In genomic region chr1:156479093-156480014, GRCh38 we compare ENCODE assay signal across 13 cellular contexts. TPM values are rescaled to one million over a fixed set of nuclear protein-coding genes. Genes with fewer than 3 reads are reported as not detected.
DNase-seq lines count a peak whose midpoint lies in the region; ATAC-seq and TF ChIP-seq lines count a peak whose summit lies in the region.
"Had no signal": no experiment of that assay in that cellular context is flagged by ENCODE, and none has a peak within 500 bp of the region (broad histone marks: within the 10 kb centered on the region; RNA-seq: fewer than 3 reads in every experiment).

No MANE protein-coding gene starts in this region.

- H3K4me3 Mint-ChIP-seq in CD4-positive, alpha-beta memory T cell = no peak overlapping the region
- peak overlapping the region; percentile 54 for H3K4me3 Mint-ChIP-seq in endothelial cell (ENCODE audit: unreplicated experiment)
- H3K4me3 Mint-ChIP-seq: CD8-positive, alpha-beta T cell; mesothelial cell of epicardium had no signal

- TF ChIP-seq CTCF in RWPE1 (conservative IDR thresholded peaks at IDR 0.05; ENCODE audit: low read depth) (no peak), endothelial cell (IDR thresholded peaks at IDR 0.05; ENCODE audit: unreplicated experiment) (no peak), sigmoid colon (IDR thresholded peaks at IDR 0.05) (no peak)

- peaks cover 84% of the 10 kb centered on the region for H3K36me3 ChIP-seq in CD4-positive, alpha-beta memory T cell (ENCODE audit: insufficient read depth, low read length)
- peaks cover 56 to 88% (median 62%) of the 10 kb centered on the region in 4 donors for H3K36me3 ChIP-seq in sigmoid colon

- CTCF ChIA-PET in CD4-positive, alpha-beta memory T cell (lab: Charles Lee; ENCODE audit: partially characterized antibody) = interaction anchor here (1.2 to 14.7 kb wide), 5 partner anchors 12 to 94 kb away, joined by 4 to 257 read pairs (median 13); partner anchors contain the start of gene MEF2D
- CTCF ChIA-PET in RWPE1 (lab: Yijun Ruan, JAX) = no interaction called here

- no peaks in the 10 kb centered on the region for H3K27me3 ChIP-seq in CD4-positive, alpha-beta memory T cell (ENCODE audit: insufficient read depth, low read length)
- H3K27me3 ChIP-seq in sigmoid colon = no peaks in the 10 kb centered on the region

- intact Hi-C loops in CD4-positive, alpha-beta memory T cell (cut with micrococcal nuclease) = loop anchor here (1.0 kb wide), 5 partner anchors 21 to 129 kb away; partner anchors contain the start of gene MEF2D
- intact Hi-C loops in sigmoid colon (cut with DNase I) = loop anchor here (2.0 to 5.0 kb wide), 2 partner anchors 33 to 121 kb away; partner anchors contain the start of gene GPATCH4

- H3K9me3 Mint-ChIP-seq in CD4-positive, alpha-beta memory T cell = peaks cover 0 to 2% (median 0%) of the 10 kb centered on the region in 8 donors
- no peaks in the 10 kb centered on the region for H3K9me3 Mint-ChIP-seq in endothelial cell (ENCODE audit: unreplicated experiment)
- H3K9me3 Mint-ChIP-seq: CD8-positive, alpha-beta T cell; mesothelial cell of epicardium had no signal

- ATAC-seq in GM21390 (IDR thresholded peaks at IDR 0.05; ENCODE audit: unreplicated experiment) = no peak
- ATAC-seq: CD8-positive, alpha-beta T cell had no signal

- H3K9me3 ChIP-seq in CD4-positive, alpha-beta memory T cell (ENCODE audit: control insufficient read depth in 1 of 2, low read length in 2 of 2) = no peaks in the 10 kb centered on the region
- H3K9me3 ChIP-seq in sigmoid colon = no peaks in the 10 kb centered on the region

- no peaks in the 10 kb centered on the region for H3K27me3 Mint-ChIP-seq in CD4-positive, alpha-beta memory T cell
- H3K27me3 Mint-ChIP-seq in endothelial cell (ENCODE audit: unreplicated experiment) = peaks cover 8% of the 10 kb centered on the region

- H3K27ac ChIP-seq in CD4-positive, alpha-beta memory T cell (ENCODE audit: low read depth, low read length) = no peak overlapping the region
- H3K27ac ChIP-seq in RWPE1 (peak overlapping the region; percentile 8; the same call in 1 of the 2 replicates), sigmoid colon (peak overlapping the region; percentile 89 to 98 (median 90))

- peaks cover 57 to 91% of the 10 kb centered on the region in 2 donors for H3K36me3 Mint-ChIP-seq in CD4-positive, alpha-beta memory T cell
- H3K36me3 Mint-ChIP-seq in endothelial cell (ENCODE audit: low read depth, unreplicated experiment) = peaks cover 57% of the 10 kb centered on the region

- peak overlapping the region; percentile 44 to 89 (median 68) for H3K27ac Mint-ChIP-seq in CD4-positive, alpha-beta memory T cell
- H3K27ac Mint-ChIP-seq in endothelial cell (ENCODE audit: unreplicated experiment) = no peak overlapping the region
- H3K27ac Mint-ChIP-seq: mesothelial cell of epicardium had no signal

- TF ChIP-seq EP300 in sigmoid colon (IDR thresholded peaks at IDR 0.05) = no peak

- H3K4me1 Mint-ChIP-seq in CD4-positive, alpha-beta memory T cell = peaks cover 27 to 46% (median 37%) of the 10 kb centered on the region in 4 donors
- peaks cover 11% of the 10 kb centered on the region for H3K4me1 Mint-ChIP-seq in endothelial cell (ENCODE audit: unreplicated experiment)
- H3K4me1 Mint-ChIP-seq: mesothelial cell of epicardium had no signal

- H3K4me1 ChIP-seq in CD4-positive, alpha-beta memory T cell (ENCODE audit: insufficient read depth, low read length) = peaks cover 37% of the 10 kb centered on the region
- peaks cover 0 to 96% (median 92%) of the 10 kb centered on the region in 4 donors for H3K4me1 ChIP-seq in sigmoid colon

- TF ChIP-seq POLR2A in sigmoid colon (IDR thresholded peaks at IDR 0.05) = no peak

- H3K4me3 ChIP-seq in CD4-positive, alpha-beta memory T cell (ENCODE audit: low read length in 2 of 2) = no peak overlapping the region
- H3K4me3 ChIP-seq in sigmoid colon = no peak overlapping the region

- WGBS in sigmoid colon, 2 donors = 93 to 94% methylated on average over 15 of the region's 15 CpGs

- POLR2A ChIA-PET in CD4-positive, alpha-beta memory T cell (lab: Charles Lee; ENCODE audit: partially characterized antibody) = interaction anchor here (0.6 to 14.5 kb wide), 3 partner anchors 18 to 24 kb away, joined by 3 to 376 read pairs (median 4); partner anchors contain the start of gene MEF2D
- POLR2A ChIA-PET in RWPE1 (lab: Yijun Ruan, JAX; ENCODE audit: low non-redundant PET) = no interaction called here

- no peak for DNase-seq in CD4-positive, alpha-beta memory T cell
- DNase-seq in RWPE1 (ENCODE audit: low spot score) (no peak), endothelial cell (ENCODE audit: low spot score) (no peak), sigmoid colon (peak; percentile 66), NCI-H1930 (lab: John Stamatoyannopoulos, UW) (no peak), HUDEP-2 (lab: John Stamatoyannopoulos, UW; ENCODE audit: unreplicated experiment in 76 of 76) (no peak)
- DNase-seq: CD8-positive, alpha-beta T cell; dermis blood vessel endothelial cell; NCI-H2227 treated with DMSO at 0.1 percent for 48 hours; stimulated activated CD4-positive, alpha-beta T cell treated with anti-CD3 and anti-CD28 coated beads, Interleukin-2, amount 100 ng/mL, for 24 hours; stimulated activated CD8-positive, alpha-beta memory T cell treated with anti-CD3 and anti-CD28 coated beads, Interleukin-4, amount 100 ng/mL, for 48 hours had no signal

RNA-seq across cellular contexts. Expression of gene MEF2D, which starts 21.2 kb away (rescaled TPM):
- total RNA-seq in CD4-positive, alpha-beta memory T cell = 10 to 100 TPM; 65.0 to 69.6 TPM
- polyA plus RNA-seq in CD4-positive, alpha-beta memory T cell = 10 to 100 TPM in 1 of 2 donors, 1 to 10 TPM in 1; 4.2 to 13.8 TPM
- total RNA-seq in endothelial cell (ENCODE audit: unreplicated experiment) (45.2 TPM), sigmoid colon (10 to 100 TPM; 39.8 to 61.6 (median 53.2) TPM)
- polyA plus RNA-seq in sigmoid colon = 10 to 100 TPM; 13.2 to 31.2 (median 22.9) TPM
